Comparison of ENCODE assay signal across 30 cellular contexts in genomic region chr20:63384336-63384735, GRCh38. TPM values are rescaled to one million over a fixed set of nuclear protein-coding genes. Genes with fewer than 3 reads are reported as not detected.
"Had no signal": no experiment of that assay in that cellular context is flagged by ENCODE, and none has a peak within 500 bp of the region (broad histone marks: within the 10 kb centered on the region; RNA-seq: fewer than 3 reads in every experiment).

No MANE protein-coding gene starts in this region.

- ATAC-seq: stimulated activated effector memory CD8-positive, alpha-beta T cell treated with anti-CD3 and anti-CD28 coated beads, Interleukin-12 subunit alpha, Interleukin-12 subunit beta, amount 100 ng/mL, for 72 hours; stimulated activated memory B cell treated with anti-CD40 and anti-IgM and Interleukin-4, amounts not matched to agents 10 μg/mL and 1 μg/mL and 100 μg/mL, for 72 hours; stimulated activated naive B cell treated with anti-CD40 and anti-IgM and Interleukin-4, amounts not matched to agents 10 μg/mL and 1 μg/mL and 100 μg/mL, for 72 hours; stimulated activated naive CD8-positive, alpha-beta T cell treated with anti-CD3 and anti-CD28 coated beads, Interleukin-15, amount 100 ng/mL, for 72 hours; stimulated activated naive CD8-positive, alpha-beta T cell treated with anti-CD3 and anti-CD28 coated beads, Interleukin-15, Interleukin-2, amounts not matched to agents 100 U/mL and 50 U/mL, for 24 hours; upper lobe of right lung had no signal

- H3K4me3 ChIP-seq: stomach, suprapubic skin, testis, thoracic aorta, thyroid gland, tibial artery, tibial nerve, transverse colon, upper lobe of left lung, upper lobe of right lung, uterus, vagina had no signal

- H3K27ac ChIP-seq: stomach, suprapubic skin, testis, thoracic aorta, thyroid gland, tibial artery, tibial nerve, transverse colon, upper lobe of left lung, upper lobe of right lung, uterus, vagina had no signal

- H3K4me1 ChIP-seq: suprapubic skin, testis, thyroid gland, tibial artery, transverse colon, upper lobe of left lung, upper lobe of right lung, uterus, vagina had no signal

- H3K27me3 ChIP-seq: testis, thyroid gland, vagina had no signal

- FAIRE-seq: urothelium cell line had no signal

- H3K36me3 ChIP-seq: stomach, suprapubic skin, thoracic aorta, thyroid gland, tibial artery, tibial nerve, transverse colon, upper lobe of left lung, upper lobe of right lung, uterus, vagina had no signal

- H3K9me3 ChIP-seq: suprapubic skin, testis, thyroid gland, uterus had no signal

- DNase-seq: stimulated activated CD4-positive, alpha-beta T cell treated with anti-CD3 and anti-CD28 coated beads, Interleukin-2, amount 100 ng/mL, for 48 hours; stimulated activated CD4-positive, alpha-beta T cell treated with anti-CD3 and anti-CD28 coated beads, Interleukin-4, amount 100 ng/mL, for 1 hour; stimulated activated CD4-positive, alpha-beta T cell treated with anti-CD3 and anti-CD28 coated beads, Interleukin-4, amount 100 ng/mL, for 24 hours; stimulated activated CD4-positive, alpha-beta T cell treated with anti-CD3 and anti-CD28 coated beads, Interleukin-4, amount 100 ng/mL, for 4 hours; stimulated activated CD8-positive, alpha-beta memory T cell treated with anti-CD3 and anti-CD28 coated beads, Interleukin-4, amount 100 ng/mL, for 48 hours; stimulated activated naive B cell treated with anti-CD40 and anti-IgM and Interleukin-4, amounts not matched to agents 10 μg/mL and 1 μg/mL and 100 μg/mL, for 72 hours; stimulated activated naive CD4-positive, alpha-beta T cell; stimulated activated naive CD4-positive, alpha-beta T cell treated with Interleukin-2 at 50 U/mL for 16 hours; stimulated activated naive CD8-positive, alpha-beta T cell treated with anti-CD3 and anti-CD28 coated beads, Interleukin-15, amount 100 ng/mL, for 72 hours; stimulated activated naive CD8-positive, alpha-beta T cell treated with anti-CD3 and anti-CD28 coated beads, Interleukin-15, Interleukin-2, amounts not matched to agents 100 U/mL and 50 U/mL, for 24 hours; stomach; substantia nigra; testis; thyroid gland; tibial artery; transverse colon; trophoblast cell; upper lobe of right lung; uterus had no signal

RNA-seq across cellular contexts. Expression of gene CHRNA4, which starts 23.2 kb away (rescaled TPM):
- total RNA-seq: subcutaneous adipose tissue, suprapubic skin, thoracic aorta, ureter had no signal
- polyA plus RNA-seq: urinary bladder had no signal
